23 cellular contexts compared by ENCODE assay signal in the genomic region with DNA sequence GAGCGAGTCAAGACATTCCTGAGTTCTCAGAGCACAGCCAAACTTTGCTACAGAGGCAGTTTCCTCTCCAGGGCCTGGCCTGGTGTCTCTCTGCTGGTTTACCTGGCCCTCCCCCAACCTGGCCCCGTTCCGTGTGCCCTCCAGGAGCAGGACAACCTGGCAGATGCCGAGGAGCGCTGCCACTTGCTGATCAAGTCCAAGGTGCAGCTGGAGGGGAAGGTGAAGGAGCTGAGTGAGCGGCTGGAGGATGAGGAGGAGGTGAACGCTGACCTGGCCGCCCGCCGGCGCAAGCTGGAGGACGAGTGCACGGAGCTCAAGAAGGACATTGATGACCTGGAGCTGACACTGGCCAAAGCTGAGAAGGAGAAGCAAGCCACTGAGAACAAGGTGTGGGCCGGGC. TPM values are rescaled to one million over a fixed set of nuclear protein-coding genes. Genes with fewer than 3 reads are reported as not detected.
"Had no signal": no experiment of that assay in that cellular context is flagged by ENCODE, and none has a peak within 500 bp of the region (broad histone marks: within the 10 kb centered on the region; RNA-seq: fewer than 3 reads in every experiment).

No MANE protein-coding gene starts in this region.

- H3K27me3 ChIP-seq: colonic mucosa, sigmoid colon, stomach, transverse colon had no signal

- H3K4me3 Mint-ChIP-seq: natural killer cell treated with Interleukin-12 subunit alpha and Interleukin-12 subunit beta and Interleukin-15 and Interleukin-18, amount 100 ng/mL, for 72 hours had no signal

- ATAC-seq: foreskin keratinocyte, lower lobe of right lung had no signal

- H3K9me3 ChIP-seq: colonic mucosa, lower lobe of right lung, prostate gland, sigmoid colon, stomach, thoracic aorta, transverse colon had no signal

- H3K9ac ChIP-seq: parathyroid adenoma had no signal

- H3K27ac ChIP-seq: colonic mucosa, foreskin keratinocyte, lower lobe of right lung, parathyroid adenoma, prostate gland, sigmoid colon, skin epidermis, stomach, thoracic aorta, transverse colon had no signal

- H3K27me3 Mint-ChIP-seq: natural killer cell treated with Interleukin-12 subunit alpha and Interleukin-12 subunit beta and Interleukin-15 and Interleukin-18, amount 100 ng/mL, for 72 hours had no signal

- H3K9me3 Mint-ChIP-seq: natural killer cell treated with Interleukin-12 subunit alpha and Interleukin-12 subunit beta and Interleukin-15 and Interleukin-18, amount 100 ng/mL, for 72 hours had no signal

- H3K27ac Mint-ChIP-seq: natural killer cell treated with Interleukin-12 subunit alpha and Interleukin-12 subunit beta and Interleukin-15 and Interleukin-18, amount 100 ng/mL, for 72 hours had no signal

- H3K4me1 ChIP-seq: colonic mucosa, foreskin keratinocyte, lower lobe of right lung, parathyroid adenoma had no signal

- H3K4me3 ChIP-seq: colonic mucosa, lower lobe of right lung, prostate gland, sigmoid colon, skin epidermis, stomach, thoracic aorta, transverse colon had no signal

- DNase-seq: cerebellar nuclear complex; colonic mucosa; dermis blood vessel endothelial cell; erythroblast; foreskin keratinocyte; head of caudate nucleus; hippocampal formation; lower lobe of right lung; mesenchymal stem cell; midbrain; retina; sigmoid colon; stimulated activated CD4-positive, alpha-beta T cell treated with anti-CD3 and anti-CD28 coated beads, Interleukin-12 subunit alpha, Interleukin-12 subunit beta, amount 100 ng/mL, for 4 hours; stimulated activated naive CD4-positive, alpha-beta T cell; stomach; substantia nigra; transverse colon had no signal

- H3K36me3 Mint-ChIP-seq: natural killer cell treated with Interleukin-12 subunit alpha and Interleukin-12 subunit beta and Interleukin-15 and Interleukin-18, amount 100 ng/mL, for 72 hours had no signal

- H3K36me3 ChIP-seq: colonic mucosa had no signal

RNA-seq across cellular contexts. Expression of a gene that starts 39.5 kb away (rescaled TPM):
- total RNA-seq: endothelial cell of umbilical vein had no signal
